ENCODE assay signal across 1 cellular context in genomic region chr17:35491417-35491816, GRCh38.
A peak's percentile ranks its signal among the peaks of the same experiment; 100 is the strongest.
TF ChIP-seq lines count a peak whose summit lies in the region.

No MANE protein-coding gene starts in this region.

TF ChIP-seq in H1, 55 proteins besides CTCF, POLR2A, EP300 and RAD21:
- TF ChIP-seq EZH2 (IDR thresholded peaks at IDR 0.05; ENCODE audit: low read depth, low read length, severe bottlenecking) (peak; percentile 15), MAFK (IDR thresholded peaks at IDR 0.05; ENCODE audit: low read depth, low read length) (no peak)
